Comparison of ENCODE assay signal across 11 cellular contexts in genomic region chr21:43892984-43893535, GRCh38. TPM values are rescaled to one million over a fixed set of nuclear protein-coding genes. Genes with fewer than 3 reads are reported as not detected.
DNase-seq lines count a peak whose midpoint lies in the region; ATAC-seq, FAIRE-seq and TF ChIP-seq lines count a peak whose summit lies in the region.
"Had no signal": no experiment of that assay in that cellular context is flagged by ENCODE, and none has a peak within 500 bp of the region (broad histone marks: within the 10 kb centered on the region; RNA-seq: fewer than 3 reads in every experiment).

No MANE protein-coding gene starts in this region.

- peak overlapping the region; percentile 80 for H3K27ac Mint-ChIP-seq in activated naive CD8-positive, alpha-beta T cell treated with anti-CD3 and anti-CD28 coated beads, Interleukin-2, amount 10 ng/mL, durations not matched to agents 7 days and 5 days

- no peak for TF ChIP-seq POLR2A in GM12891 (IDR thresholded peaks at IDR 0.05; ENCODE audit: low read depth, low read length)
- TF ChIP-seq POLR2A in spleen (IDR thresholded peaks at IDR 0.05), result no peak

- H3K18ac ChIP-seq in trophoblast cell (ENCODE audit: low read length), result no peak overlapping the region

- no peak overlapping the region for H3K23ac ChIP-seq in trophoblast cell (ENCODE audit: low read length)

- H2BK120ac ChIP-seq in trophoblast cell (ENCODE audit: insufficient read depth, low read length, poor library complexity), result no peak overlapping the region

- ATAC-seq in GM21737 (IDR thresholded peaks at IDR 0.05; ENCODE audit: unreplicated experiment) (peak; percentile 22), GM19463 (IDR thresholded peaks at IDR 0.05; ENCODE audit: unreplicated experiment) (no peak)
- peak; percentile 31 for ATAC-seq in activated naive CD8-positive, alpha-beta T cell treated with anti-CD3 and anti-CD28 coated beads, Interleukin-2, amount 10 ng/mL, durations not matched to agents 7 days and 5 days (ENCODE audit: low read depth)

- H3K4me3 Mint-ChIP-seq in activated naive CD8-positive, alpha-beta T cell treated with anti-CD3 and anti-CD28 coated beads, Interleukin-2, amount 10 ng/mL, durations not matched to agents 7 days and 5 days, result peak overlapping the region; percentile 67

- no peak overlapping the region for H3K9ac ChIP-seq in trophoblast cell (ENCODE audit: low read length)

- 63 to 75% (median 73%) methylated on average over 5 of the region's 5 CpGs for WGBS in spleen, 5 donors
- no CpG with 5 or more reads among the region's 5 CpGs for WGBS in trophoblast cell (ENCODE audit: extremely low coverage, insufficient coverage, insufficient read length)

- H3K4me1 Mint-ChIP-seq in activated naive CD8-positive, alpha-beta T cell treated with anti-CD3 and anti-CD28 coated beads, Interleukin-2, amount 10 ng/mL, durations not matched to agents 7 days and 5 days, result peaks cover 34% of the 10 kb centered on the region

- H3K79me1 ChIP-seq in trophoblast cell (ENCODE audit: low read length), result no peaks in the 10 kb centered on the region

- no peak overlapping the region for H3K4ac ChIP-seq in trophoblast cell (ENCODE audit: low read depth, low read length)

- no peak overlapping the region for H2BK5ac ChIP-seq in trophoblast cell (ENCODE audit: low read depth, low read length, poor library complexity)

- H2BK12ac ChIP-seq in trophoblast cell (ENCODE audit: low read length), result no peak overlapping the region

- H3K9me3 ChIP-seq in spleen (no peaks in the 10 kb centered on the region), trophoblast cell (ENCODE audit: insufficient read depth, low read depth, low read length) (peaks cover 2% of the 10 kb centered on the region)
- H3K9me3 ChIP-seq: sigmoid colon, thoracic aorta had no signal

- H4K8ac ChIP-seq in trophoblast cell (ENCODE audit: low read depth, low read length), result no peak overlapping the region

- no peak for FAIRE-seq in GM12891 (lab: Jason Lieb, UNC)

- no peak overlapping the region for H2AK5ac ChIP-seq in trophoblast cell (ENCODE audit: low read length)

- peaks cover 24% of the 10 kb centered on the region for H3K36me3 Mint-ChIP-seq in activated naive CD8-positive, alpha-beta T cell treated with anti-CD3 and anti-CD28 coated beads, Interleukin-2, amount 10 ng/mL, durations not matched to agents 7 days and 5 days

- H2AFZ ChIP-seq in trophoblast cell (ENCODE audit: insufficient read depth, low read length, poor library complexity), result no peak overlapping the region

- H3K36me3 ChIP-seq in spleen (peaks cover 0 to 32% (median 2%) of the 10 kb centered on the region in 6 donors), trophoblast cell (ENCODE audit: control insufficient read depth in 1 of 2, insufficient read depth in 2 of 2, low read length in 2 of 2) (no peaks in the 10 kb centered on the region)
- H3K36me3 ChIP-seq: sigmoid colon, thoracic aorta had no signal

- no peaks in the 10 kb centered on the region for H3K27me3 ChIP-seq in spleen (replicated peaks in 1 of 7)
- no peaks in the 10 kb centered on the region for H3K27me3 ChIP-seq in trophoblast cell (ENCODE audit: insufficient read depth, low read length)
- H3K27me3 ChIP-seq: sigmoid colon had no signal

- intact Hi-C loops in spleen (cut with DNase I; ENCODE audit: low total_unique reads), result no loop called here

- no peak overlapping the region for H3K14ac ChIP-seq in trophoblast cell (ENCODE audit: low read length)

- H3K27ac ChIP-seq in spleen (peak overlapping the region in 7 of 8 donors; percentile 1 to 73 (median 67)), trophoblast cell (ENCODE audit: low read depth, low read length) (no peak overlapping the region)
- H3K27ac ChIP-seq: thoracic aorta had no signal

- H3K4me1 ChIP-seq in spleen (peaks cover 14 to 67% (median 36%) of the 10 kb centered on the region in 6 donors), trophoblast cell (ENCODE audit: control insufficient read depth in 1 of 2, insufficient read depth in 2 of 2, low read length in 2 of 2) (no peaks in the 10 kb centered on the region)

- peak overlapping the region in 1 of 8 donors; percentile 53 for H3K4me3 ChIP-seq in spleen
- no peak overlapping the region for H3K4me3 ChIP-seq in trophoblast cell (ENCODE audit: low read depth, low read length)
- H3K4me3 ChIP-seq: sigmoid colon, thoracic aorta had no signal

- H4K91ac ChIP-seq in trophoblast cell (ENCODE audit: low read depth, low read length), result no peak overlapping the region

- POLR2A ChIA-PET in activated naive CD8-positive, alpha-beta T cell treated with anti-CD3 and anti-CD28 coated beads, Interleukin-2, amount 10 ng/mL, durations not matched to agents 7 days and 5 days (lab: Charles Lee), result interaction anchor here (0.6 to 0.9 kb wide), 4 partner anchors 9 to 50 kb away, joined by 3 read pairs; no protein-coding TSS in a partner anchor

- DNase-seq in GM12891 (ENCODE audit: insufficient read length, low spot score), result no peak
- peak; percentile 23 for DNase-seq in activated naive CD8-positive, alpha-beta T cell treated with anti-CD3 and anti-CD28 coated beads, Interleukin-2, amount 10 ng/mL, durations not matched to agents 7 days and 5 days
- DNase-seq in spleen, result peak; percentile 8
- no peak for DNase-seq in COR-L47 (lab: John Stamatoyannopoulos, UW)
- no peak for DNase-seq in trophoblast cell
- no peak for DNase-seq in ureter (ENCODE audit: low spot score)
- DNase-seq: NCI-H187 had no signal

- no peaks in the 10 kb centered on the region for H3K27me3 Mint-ChIP-seq in activated naive CD8-positive, alpha-beta T cell treated with anti-CD3 and anti-CD28 coated beads, Interleukin-2, amount 10 ng/mL, durations not matched to agents 7 days and 5 days

- no peaks in the 10 kb centered on the region for H3K79me2 ChIP-seq in trophoblast cell (ENCODE audit: control insufficient read depth, insufficient read depth, low read length, poor library complexity)

- H4K12ac ChIP-seq in trophoblast cell (ENCODE audit: low read depth, low read length), result no peak overlapping the region

- H3K9me3 Mint-ChIP-seq in activated naive CD8-positive, alpha-beta T cell treated with anti-CD3 and anti-CD28 coated beads, Interleukin-2, amount 10 ng/mL, durations not matched to agents 7 days and 5 days, result peaks cover 2% of the 10 kb centered on the region

- H3K4me2 ChIP-seq in trophoblast cell (ENCODE audit: low read length), result no peak overlapping the region

- no peak for TF ChIP-seq CTCF in spleen (IDR thresholded peaks at IDR 0.05 in 8 of 11, conservative IDR thresholded peaks at IDR 0.05 in 3 of 11)

TF ChIP-seq in GM12891, 5 proteins besides CTCF, POLR2A, EP300 and RAD21:
- no peak for TF ChIP-seq POLR2AphosphoS5 (IDR thresholded peaks at IDR 0.05; ENCODE audit: low read depth, low read length)
- TF ChIP-seq TAF1 (IDR thresholded peaks at IDR 0.05; ENCODE audit: low read depth, low read length), result no peak
- TF ChIP-seq POU2F2 (IDR thresholded peaks at IDR 0.05; ENCODE audit: low read depth, low read length), result 0 out of 2 replicates have a peak, but pooled peaks have one; percentile 37
TF ChIP-seq in GM12891: peak in this region for 1.

RNA-seq across cellular contexts. Expression of gene AGPAT3, which starts 28.0 kb away (rescaled TPM):
- 36.9 TPM for polyA plus RNA-seq in GM12891 (2012; ENCODE audit: low read depth, missing spikeins)
- 10 to 100 TPM; 75.4 to 76.3 TPM for total RNA-seq in activated naive CD8-positive, alpha-beta T cell treated with anti-CD3 and anti-CD28 coated beads, Interleukin-2, amount 10 ng/mL, durations not matched to agents 7 days and 5 days
- total RNA-seq in spleen, result 10 to 100 TPM; 50.8 to 92.0 (median 64.5) TPM
- polyA plus RNA-seq in spleen, result 10 to 100 TPM in 1 of 3 donors, 1 to 10 TPM in 2; 6.9 to 20.7 (median 8.3) TPM
- polyA plus RNA-seq in trophoblast cell (2013), result 9.7 and 10.3 TPM in 2 replicates
- total RNA-seq in ureter, result 84.7 TPM

Comparison
In these comparisons a context has a peak if more than half of its experiments do, and no peak if none do; other contexts are left out.
1. DNase-seq: peak in activated naive CD8-positive, alpha-beta T cell treated with anti-CD3 and anti-CD28 coated beads, Interleukin-2, amount 10 ng/mL, durations not matched to agents 7 days and 5 days (single experiment) and spleen (single experiment); none in GM12891 (single experiment), COR-L47 (single experiment), trophoblast cell (0 of 2) and ureter (single experiment).